ENCODE assay signal across 17 cellular contexts in genomic region chr13:30863796-30864195, GRCh38. TPM values are rescaled to one million over a fixed set of nuclear protein-coding genes. Genes with fewer than 3 reads are reported as not detected.
A peak's percentile ranks its signal among the peaks of the same experiment; 100 is the strongest.
DNase-seq lines count a peak whose midpoint lies in the region; ATAC-seq, FAIRE-seq and TF ChIP-seq lines count a peak whose summit lies in the region.
"Had no signal": no experiment of that assay in that cellular context is flagged by ENCODE, and none has a peak within 500 bp of the region (broad histone marks: within the 10 kb centered on the region; RNA-seq: fewer than 3 reads in every experiment).

No MANE protein-coding gene starts in this region.

- TF ChIP-seq POLR2A in endothelial cell of umbilical vein (IDR thresholded peaks at IDR 0.05; ENCODE audit: low read depth, low read length), result no peak

- POLR2A ChIA-PET in Panc1 (lab: Charles Lee) (no interaction called here), endothelial cell of umbilical vein (lab: Charles Lee) (interaction anchor here (1.2 kb wide), 1 partner anchor 725 kb away, joined by 3 read pairs; no protein-coding TSS in a partner anchor)

- CTCF ChIA-PET in Panc1 (lab: Charles Lee), result no interaction called here
- CTCF ChIA-PET in endothelial cell of umbilical vein (lab: Charles Lee), result interaction anchor here (1.4 to 4.3 kb wide), 3 partner anchors 8 to 71 kb away, joined by 3 to 32 read pairs (median 9); no protein-coding TSS in a partner anchor

- no peak for DNase-seq in Panc1 (ENCODE audit: low read depth, low spot score)
- DNase-seq in endothelial cell of umbilical vein (ENCODE audit: low read depth, low spot score), result no peak
- no peak for DNase-seq in thoracic aorta (ENCODE audit: low spot score)
- DNase-seq in NCI-H2107 (lab: John Stamatoyannopoulos, UW), result no peak
- DNase-seq: activated CD4-positive, alpha-beta T cell treated with anti-CD3 and anti-CD28 coated beads for 36 hours; activated T-cell treated with anti-CD3 and anti-CD28 coated beads, Interleukin-2, amount 50 U/mL, for 48 hours; anterior cingulate cortex; CD4-positive, CD25-positive, alpha-beta regulatory T cell; effector CD4-positive, alpha-beta T cell; T-cell had no signal

- no peaks in the 10 kb centered on the region for H3K9me3 ChIP-seq in Panc1 (ENCODE audit: control insufficient read depth, insufficient read depth, low read depth, low read length)
- no peaks in the 10 kb centered on the region for H3K9me3 ChIP-seq in endothelial cell of umbilical vein (replicated peaks; ENCODE audit: control insufficient read depth, insufficient read depth, low read length)
- H3K9me3 ChIP-seq in muscle layer of duodenum (ENCODE audit: control insufficient read depth in 1 of 2, low read length in 2 of 2), result no peaks in the 10 kb centered on the region
- no peaks in the 10 kb centered on the region for H3K9me3 ChIP-seq in thoracic aorta

- peak overlapping the region; percentile 60 for H3K9ac ChIP-seq in endothelial cell of umbilical vein (replicated peaks; ENCODE audit: extremely low read depth, insufficient read depth, low read length)

- H3K4me2 ChIP-seq in endothelial cell of umbilical vein (ENCODE audit: insufficient read depth, low read length), result no peak overlapping the region

- no peak for FAIRE-seq in endothelial cell of umbilical vein (lab: Jason Lieb, UNC)
- FAIRE-seq: GM12892 had no signal

- in situ Hi-C loops in Panc1 (cut with HindIII; ENCODE audit: low pct_unique_long_range_greater_than_20kb, low sequenced_read_pairs), result no loop called here

- H3K27me3 ChIP-seq in Panc1 (ENCODE audit: control insufficient read depth, insufficient read depth, low read length) (no peaks in the 10 kb centered on the region), endothelial cell of umbilical vein (ENCODE audit: control insufficient read depth in 2 of 2, insufficient read depth in 2 of 2, low read length in 2 of 2) (no peaks in the 10 kb centered on the region), muscle layer of duodenum (ENCODE audit: low read depth, low read length) (no peaks in the 10 kb centered on the region), thoracic aorta (replicated peaks; ENCODE audit: insufficient read depth) (no peaks in the 10 kb centered on the region)

- dilution Hi-C loops in endothelial cell of umbilical vein (cut with MboI; ENCODE audit: extremely low pct_ligation_motif_present, low sequenced_read_pairs), result loop anchor here (10.0 kb wide), 1 partner anchor 59 kb away; no protein-coding TSS in a partner anchor

- no peaks in the 10 kb centered on the region for H4K20me1 ChIP-seq in endothelial cell of umbilical vein (replicated peaks; ENCODE audit: control insufficient read depth, extremely low read depth, insufficient read depth, low read length)

- no peaks in the 10 kb centered on the region for H3K9me1 ChIP-seq in endothelial cell of umbilical vein (replicated peaks; ENCODE audit: control insufficient read depth, extremely low read depth, insufficient read depth, low read length)

- H3K79me2 ChIP-seq in endothelial cell of umbilical vein (ENCODE audit: control insufficient read depth, insufficient read depth, low read length), result no peaks in the 10 kb centered on the region

- H3K4me3 ChIP-seq in Panc1 (ENCODE audit: low read depth in 2 of 2, low read length in 2 of 2) (no peak overlapping the region), endothelial cell of umbilical vein (replicated peaks in 1 of 3; ENCODE audit: insufficient read depth in 1 of 3, low read depth in 1 of 3, low read length in 3 of 3) (no peak overlapping the region), muscle layer of duodenum (ENCODE audit: low read depth in 1 of 2, low read length in 2 of 2) (no peak overlapping the region), thoracic aorta (no peak overlapping the region)
- H3K4me3 ChIP-seq: lung had no signal

- H3K27ac ChIP-seq in Panc1 (ENCODE audit: low read length), result peak overlapping the region; percentile 93
- peak overlapping the region; percentile 95 for H3K27ac ChIP-seq in endothelial cell of umbilical vein (ENCODE audit: insufficient read depth, low read depth, low read length)
- H3K27ac ChIP-seq in muscle layer of duodenum (ENCODE audit: low read length), result peak overlapping the region; percentile 94
- peak overlapping the region; percentile 95 to 97 for H3K27ac ChIP-seq in thoracic aorta

- BruUV-seq in Panc1 (replicated peaks; lab: Mats Ljungman, UMichigan), result no TSS peak
- BruUV-seq in endothelial cell of umbilical vein (replicated peaks; lab: Mats Ljungman, UMichigan), result no TSS peak

- H3K36me3 ChIP-seq in Panc1 (ENCODE audit: control insufficient read depth, insufficient read depth, low read length) (no peaks in the 10 kb centered on the region), endothelial cell of umbilical vein (ENCODE audit: control insufficient read depth in 2 of 2, extremely low read depth in 1 of 2, insufficient read depth in 2 of 2, low read length in 2 of 2) (no peaks in the 10 kb centered on the region), muscle layer of duodenum (ENCODE audit: control insufficient read depth in 1 of 2, insufficient read depth in 2 of 2, low read length in 2 of 2) (peaks cover 0 to 5% of the 10 kb centered on the region in 2 donors), thoracic aorta (no peaks in the 10 kb centered on the region)

- TF ChIP-seq CTCF in Panc1 (IDR thresholded peaks at IDR 0.05) (no peak), endothelial cell of umbilical vein (IDR thresholded peaks at IDR 0.05; ENCODE audit: extremely low read depth in 1 of 2, insufficient read depth in 1 of 2, low read depth in 1 of 2, low read length in 2 of 2) (no peak), thoracic aorta (IDR thresholded peaks at IDR 0.05) (no peak)

- intact Hi-C loops in Panc1 (cut with micrococcal nuclease; ENCODE audit: unreplicated experiment) (no loop called here), endothelial cell of umbilical vein (cut with micrococcal nuclease) (loop anchor here (1.0 to 10.0 kb wide), 5 partner anchors 47 to 559 kb away; partner anchors contain the start of genes KATNAL1 and TEX26)

- peak overlapping the region; percentile 75 for H2AFZ ChIP-seq in endothelial cell of umbilical vein (ENCODE audit: low read depth, low read length)

- ATAC-seq in Panc1, result no peak
- no peak for ATAC-seq in thoracic aorta (ENCODE audit: insufficient number of reproducible peaks, low FRiP score, low read depth)
- ATAC-seq in GM18909 (IDR thresholded peaks at IDR 0.05; ENCODE audit: poor library complexity, unreplicated experiment), result no peak
- ATAC-seq in GM21619 (IDR thresholded peaks at IDR 0.05; ENCODE audit: unreplicated experiment), result no peak
- no peak for ATAC-seq in HG02678 (IDR thresholded peaks at IDR 0.05; ENCODE audit: unreplicated experiment)
- ATAC-seq: activated CD4-positive, alpha-beta T cell treated with anti-CD3 and anti-CD28 coated beads for 36 hours; T-cell had no signal

- peaks cover 22% of the 10 kb centered on the region for H3K4me1 ChIP-seq in Panc1 (ENCODE audit: control insufficient read depth, insufficient read depth, low read length)
- H3K4me1 ChIP-seq in endothelial cell of umbilical vein (ENCODE audit: control insufficient read depth, extremely low read depth, insufficient read depth, low read length), result peaks cover 19% of the 10 kb centered on the region
- peaks cover 4 to 8% of the 10 kb centered on the region in 2 donors for H3K4me1 ChIP-seq in muscle layer of duodenum (ENCODE audit: control insufficient read depth in 1 of 2, insufficient read depth in 2 of 2, low read length in 2 of 2)
- peaks cover 15 to 46% of the 10 kb centered on the region in 2 donors for H3K4me1 ChIP-seq in thoracic aorta (ENCODE audit: control insufficient read depth in 1 of 2, low read depth in 2 of 2)

TF ChIP-seq in endothelial cell of umbilical vein, 7 proteins besides CTCF, POLR2A, EP300 and RAD21:
- no peak for TF ChIP-seq POLR2AphosphoS5 (IDR thresholded peaks at IDR 0.05; ENCODE audit: insufficient read depth, low read depth, low read length)
- TF ChIP-seq EZH2 (IDR thresholded peaks at IDR 0.05; ENCODE audit: borderline replicate concordance, low read depth, low read length, severe bottlenecking), result no peak

RNA-seq across cellular contexts. Expression of gene MEDAG, which starts 42.3 kb away (rescaled TPM):
- total RNA-seq in Panc1 (2021; ENCODE audit: unreplicated experiment), result 0.67 TPM
- polyA plus RNA-seq in Panc1 (2012; ENCODE audit: insufficient read length), result 0.28 TPM
- 27.2 and 30.2 TPM in 2 replicates for total RNA-seq in endothelial cell of umbilical vein
- polyA plus RNA-seq in endothelial cell of umbilical vein, result 23.8 and 27.2 TPM in 2 replicates
- polyA plus RNA-seq in endothelial cell of umbilical vein (2011; cell fraction: cytosol; rRNA removed), result 30.8 and 32.6 TPM in 2 replicates
- polyA plus RNA-seq in endothelial cell of umbilical vein (2011; cell fraction: nucleus; rRNA removed), result 31.0 and 31.2 TPM in 2 replicates
- 54.9 and 80.5 TPM in 2 replicates for polyA plus RNA-seq in endothelial cell of umbilical vein (2012)
- 20.8 and 21.5 TPM in 2 replicates for polyA minus RNA-seq in endothelial cell of umbilical vein
- not detected for polyA minus RNA-seq in endothelial cell of umbilical vein (2011; cell fraction: cytosol; rRNA and poly(A)+ RNA removed)
- polyA minus RNA-seq in endothelial cell of umbilical vein (2011; cell fraction: nucleus; rRNA and poly(A)+ RNA removed), result 14.2 and 14.3 TPM in 2 replicates
- 100 to 1,000 TPM; 163 to 634 TPM for total RNA-seq in thoracic aorta
- total RNA-seq: activated CD4-positive, alpha-beta T cell treated with anti-CD3 and anti-CD28 coated beads for 36 hours; CD4-positive, CD25-positive, alpha-beta regulatory T cell; HT1080; T-cell had no signal

Comparison
In these comparisons a context has a peak if more than half of its experiments do, and no peak if none do; other contexts are left out.
1. RNA of gene MEDAG, which starts 42.3 kb away (total RNA-seq): 163 to 634 TPM in thoracic aorta and 27.2 to 30.2 TPM in endothelial cell of umbilical vein; 0.67 TPM in Panc1 (single experiment); every median in the first group is over 10 times any median in the second.
2. Peak in every context shown above with its lines, with median percentiles within 50 percentile points of each other: H3K27ac ChIP-seq.